In the genomic region with DNA sequence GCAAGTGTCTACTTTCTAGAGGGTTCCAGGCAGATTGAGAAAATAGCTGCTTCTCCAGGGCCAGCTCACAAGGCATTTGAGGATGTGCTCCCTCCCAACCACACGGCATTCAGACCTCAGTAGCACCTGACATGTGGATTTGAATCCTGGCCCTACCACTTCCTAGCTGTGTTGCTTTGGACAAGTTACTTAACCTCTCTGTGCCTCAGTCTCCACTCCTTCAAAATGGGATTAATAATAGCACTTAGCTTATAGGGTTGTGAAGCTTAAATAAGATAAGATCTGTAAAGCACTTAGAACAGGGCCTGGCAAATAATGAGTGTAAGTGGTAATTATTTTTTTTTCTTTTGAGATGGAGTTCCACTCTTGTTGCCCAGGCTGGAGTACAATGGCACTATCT, we compare ENCODE assay signal across 37 cellular contexts.
"Had no signal": no experiment of that assay in that cellular context is flagged by ENCODE, and none has a peak within 500 bp of the region (broad histone marks: within the 10 kb centered on the region; RNA-seq: fewer than 3 reads in every experiment).

No MANE protein-coding gene starts in this region.

- H3K9me3 Mint-ChIP-seq: activated B cell treated with CpG ODN at 0.5 μM for 24 hours; activated CD4-positive, alpha-beta memory T cell treated with anti-CD3 and anti-CD28 coated beads for 36 hours; activated CD8-positive, alpha-beta T cell treated with anti-CD3 and anti-CD28 coated beads for 36 hours; activated naive CD4-positive, alpha-beta T cell treated with anti-CD3 and anti-CD28 coated beads for 36 hours; activated naive CD4-positive, alpha-beta T cell treated with anti-CD3 and anti-CD28 coated beads, Interleukin-2, amount 50 U/mL, for 72 hours; activated naive CD8-positive, alpha-beta T cell treated with anti-CD3 and anti-CD28 coated beads for 36 hours; activated T-cell treated with anti-CD3 and anti-CD28 coated beads, Interleukin-2, amount 50 U/mL, for 4 hours; activated T-cell treated with anti-CD3 and anti-CD28 coated beads, Interleukin-2, amount 50 U/mL, for 72 hours; activated T-helper 1 cell treated with anti-CD3 and anti-CD28 coated beads, Interleukin-12 subunit alpha, Interleukin-12 subunit beta, Interleukin-2, Interleukin-4 antibody, amounts not matched to agents 30 ng/mL and 10 ng/mL and 1 ng/mL, durations not matched to agents 14 hours and 24 hours and 36 hours; activated T-helper 17 cell treated with anti-CD3 and anti-CD28 coated beads, Interleukin-2, amount 50 U/mL, for 72 hours; T-helper 1 cell treated with Interleukin-12 subunit alpha and Interleukin-12 subunit beta and Interleukin-4 antibody, amounts not matched to agents 30 μg/mL and 1 μg/mL, for 36 hours; T-helper 2 cell treated with Interferon-gamma antibody and Interleukin-4, amounts not matched to agents 5 μg/mL and 100 μg/mL, for 36 hours had no signal

- H3K9me3 ChIP-seq: adrenal gland, body of pancreas, breast epithelium had no signal

- H3K27me3 ChIP-seq: adrenal gland, body of pancreas, brain microvascular endothelial cell, breast epithelium had no signal

- H3K4me1 ChIP-seq: adrenal gland, breast epithelium had no signal

- H3K27ac Mint-ChIP-seq: activated B cell treated with CpG ODN at 0.5 μM for 24 hours; activated CD4-positive, alpha-beta memory T cell treated with anti-CD3 and anti-CD28 coated beads for 36 hours; activated CD4-positive, alpha-beta T cell treated with anti-CD3 and anti-CD28 coated beads, Interleukin-2, amount 10 ng/mL, durations not matched to agents 24 days and 14 days; activated CD8-positive, alpha-beta T cell treated with anti-CD3 and anti-CD28 coated beads for 36 hours; activated naive CD4-positive, alpha-beta T cell treated with anti-CD3 and anti-CD28 coated beads for 36 hours; activated naive CD4-positive, alpha-beta T cell treated with anti-CD3 and anti-CD28 coated beads, Interleukin-2, amount 50 U/mL, for 72 hours; activated naive CD8-positive, alpha-beta T cell treated with anti-CD3 and anti-CD28 coated beads for 36 hours; activated T-cell treated with anti-CD3 and anti-CD28 coated beads, Interleukin-2, amount 50 U/mL, for 72 hours; activated T-helper 1 cell treated with anti-CD3 and anti-CD28 coated beads, Interleukin-12 subunit alpha, Interleukin-12 subunit beta, Interleukin-2, Interleukin-4 antibody, amounts not matched to agents 30 ng/mL and 10 ng/mL and 1 ng/mL, durations not matched to agents 14 hours and 24 hours and 36 hours; activated T-helper 17 cell treated with anti-CD3 and anti-CD28 coated beads, Interleukin-2, amount 50 U/mL, for 72 hours; T-helper 1 cell treated with Interleukin-12 subunit alpha and Interleukin-12 subunit beta and Interleukin-4 antibody, amounts not matched to agents 30 μg/mL and 1 μg/mL, for 36 hours; T-helper 2 cell treated with Interferon-gamma antibody and Interleukin-4, amounts not matched to agents 5 μg/mL and 100 μg/mL, for 36 hours had no signal

- H3K4me3 Mint-ChIP-seq: activated B cell treated with CpG ODN at 0.5 μM for 24 hours; activated CD4-positive, alpha-beta memory T cell treated with anti-CD3 and anti-CD28 coated beads for 36 hours; activated CD4-positive, alpha-beta T cell treated with anti-CD3 and anti-CD28 coated beads, Interleukin-2, amount 10 ng/mL, durations not matched to agents 24 days and 14 days; activated CD8-positive, alpha-beta T cell treated with anti-CD3 and anti-CD28 coated beads for 36 hours; activated naive CD4-positive, alpha-beta T cell treated with anti-CD3 and anti-CD28 coated beads for 36 hours; activated naive CD8-positive, alpha-beta T cell treated with anti-CD3 and anti-CD28 coated beads for 36 hours; activated T-cell treated with anti-CD3 and anti-CD28 coated beads, Interleukin-2, amount 50 U/mL, for 4 hours; activated T-cell treated with anti-CD3 and anti-CD28 coated beads, Interleukin-2, amount 50 U/mL, for 72 hours; activated T-helper 1 cell treated with anti-CD3 and anti-CD28 coated beads, Interleukin-12 subunit alpha, Interleukin-12 subunit beta, Interleukin-2, Interleukin-4 antibody, amounts not matched to agents 30 ng/mL and 10 ng/mL and 1 ng/mL, durations not matched to agents 14 hours and 24 hours and 36 hours; activated T-helper 17 cell treated with anti-CD3 and anti-CD28 coated beads, Interleukin-2, amount 50 U/mL, for 72 hours; T-helper 1 cell treated with Interleukin-12 subunit alpha and Interleukin-12 subunit beta and Interleukin-4 antibody, amounts not matched to agents 30 μg/mL and 1 μg/mL, for 36 hours; T-helper 2 cell treated with Interferon-gamma antibody and Interleukin-4, amounts not matched to agents 5 μg/mL and 100 μg/mL, for 36 hours had no signal

- ATAC-seq: activated CD8-positive, alpha-beta T cell treated with anti-CD3 and anti-CD28 coated beads for 36 hours; activated naive CD4-positive, alpha-beta T cell treated with anti-CD3 and anti-CD28 coated beads, Interleukin-2, amount 50 U/mL, for 72 hours; activated T-cell treated with anti-CD3 and anti-CD28 coated beads, Interleukin-2, amount 50 U/mL, for 4 hours; activated T-cell treated with anti-CD3 and anti-CD28 coated beads, Interleukin-2, amount 50 U/mL, for 72 hours; activated T-helper 17 cell treated with anti-CD3 and anti-CD28 coated beads, Interleukin-2, amount 50 U/mL, for 72 hours; body of pancreas had no signal

- H3K4me1 Mint-ChIP-seq: activated B cell treated with CpG ODN at 0.5 μM for 24 hours; activated CD4-positive, alpha-beta T cell treated with anti-CD3 and anti-CD28 coated beads, Interleukin-2, amount 10 ng/mL, durations not matched to agents 24 days and 14 days; activated naive CD8-positive, alpha-beta T cell treated with anti-CD3 and anti-CD28 coated beads for 36 hours; activated T-helper 17 cell treated with anti-CD3 and anti-CD28 coated beads, Interleukin-2, amount 50 U/mL, for 72 hours had no signal

- H3K27me3 Mint-ChIP-seq: activated B cell treated with CpG ODN at 0.5 μM for 24 hours; activated CD4-positive, alpha-beta memory T cell treated with anti-CD3 and anti-CD28 coated beads for 36 hours; activated CD4-positive, alpha-beta T cell treated with anti-CD3 and anti-CD28 coated beads, Interleukin-2, amount 10 ng/mL, durations not matched to agents 24 days and 14 days; activated CD8-positive, alpha-beta T cell treated with anti-CD3 and anti-CD28 coated beads for 36 hours; activated naive CD8-positive, alpha-beta T cell treated with anti-CD3 and anti-CD28 coated beads for 36 hours; activated T-helper 17 cell treated with anti-CD3 and anti-CD28 coated beads, Interleukin-2, amount 50 U/mL, for 72 hours had no signal

- H3K4me3 ChIP-seq: adrenal gland, body of pancreas, breast epithelium had no signal

- H3K36me3 ChIP-seq: adrenal gland, brain microvascular endothelial cell, breast epithelium had no signal

- H3K36me3 Mint-ChIP-seq: activated CD4-positive, alpha-beta memory T cell treated with anti-CD3 and anti-CD28 coated beads for 36 hours; activated naive CD4-positive, alpha-beta T cell treated with anti-CD3 and anti-CD28 coated beads, Interleukin-2, amount 50 U/mL, for 72 hours; activated naive CD8-positive, alpha-beta T cell treated with anti-CD3 and anti-CD28 coated beads for 36 hours had no signal

- FAIRE-seq: astrocyte, TTC549 had no signal

- H3K27ac ChIP-seq: adrenal gland, body of pancreas, brain microvascular endothelial cell, breast epithelium, VCaP had no signal

- DNase-seq: activated B cell treated with CpG ODN at 0.5 μM for 24 hours; activated CD4-positive, alpha-beta memory T cell treated with anti-CD3 and anti-CD28 coated beads for 36 hours; activated CD4-positive, alpha-beta T cell treated with anti-CD3 and anti-CD28 coated beads for 4 hours; activated CD4-positive, alpha-beta T cell treated with anti-CD3 and anti-CD28 coated beads, Interleukin-2, amount 10 ng/mL, durations not matched to agents 24 days and 14 days; activated CD4-positive, alpha-beta T cell treated with anti-CD3 and anti-CD28 coated beads, Interleukin-2, amount 50 U/mL, for 1 hour; activated CD4-positive, alpha-beta T cell treated with anti-CD3 and anti-CD28 coated beads, Interleukin-2, amount 50 U/mL, for 4 hours; activated CD4-positive, CD25-positive, alpha-beta regulatory T cell treated with anti-CD3 and anti-CD28 coated beads, Interleukin-2, amount 50 U/mL, for 72 hours; activated CD8-positive, alpha-beta memory T cell treated with anti-CD3 and anti-CD28 coated beads, Interleukin-2, amount 50 U/mL, for 4 hours; activated CD8-positive, alpha-beta T cell treated with anti-CD3 and anti-CD28 coated beads for 36 hours; activated effector memory CD4-positive, alpha-beta T cell treated with anti-CD3 and anti-CD28 coated beads, Interleukin-2, amount 50 U/mL, for 16 hours; activated gamma-delta T cell treated with Interleukin-2 at 50 U/mL for 16 hours; activated naive CD4-positive, alpha-beta T cell; activated naive CD4-positive, alpha-beta T cell treated with anti-CD3 and anti-CD28 coated beads for 36 hours; activated naive CD4-positive, alpha-beta T cell treated with anti-CD3 and anti-CD28 coated beads, Interleukin-2, amount 50 U/mL, for 16 hours; activated naive CD8-positive, alpha-beta T cell treated with anti-CD3 and anti-CD28 coated beads for 36 hours; activated T-cell treated with anti-CD3 and anti-CD28 coated beads for 4 hours; activated T-cell treated with anti-CD3 and anti-CD28 coated beads, Interleukin-2, amount 50 U/mL, for 1 hour; activated T-cell treated with anti-CD3 and anti-CD28 coated beads, Interleukin-2, amount 50 U/mL, for 4 hours; activated T-cell treated with anti-CD3 and anti-CD28 coated beads, Interleukin-2, amount 50 U/mL, for 72 hours; adrenal gland; amniotic stem cell; aorta; body of pancreas; brain microvascular endothelial cell; central memory CD4-positive, alpha-beta T cell; T-helper 1 cell; T-helper 2 cell; T-helper 9 cell had no signal
